1 cellular context compared by ENCODE assay signal in genomic region chr2:30209227-30209626, GRCh38.
TF ChIP-seq lines count a peak whose summit lies in the region.

No MANE protein-coding gene starts in this region.

TF ChIP-seq in A549, 52 proteins besides CTCF, POLR2A, EP300 and RAD21 (continued from another document):
- TF ChIP-seq HES2 (IDR thresholded peaks at IDR 0.05) (no peak), RCOR1 (IDR thresholded peaks at IDR 0.05; ENCODE audit: low read depth, low read length) (no peak)
